In genomic region chr6:159008656-159009288, GRCh38 we compare ENCODE assay signal across 8 cellular contexts. TPM values are rescaled to one million over a fixed set of nuclear protein-coding genes. Genes with fewer than 3 reads are reported as not detected.
A peak's percentile ranks its signal among the peaks of the same experiment; 100 is the strongest.
DNase-seq lines count a peak whose midpoint lies in the region; ATAC-seq, FAIRE-seq and TF ChIP-seq lines count a peak whose summit lies in the region.

No MANE protein-coding gene starts in this region.

- no peak overlapping the region for H2AFZ ChIP-seq in hepatocyte

- intact Hi-C loops in upper lobe of right lung (cut with DNase I) = no loop called here
- intact Hi-C loops in posterior vena cava (cut with DNase I) = no loop called here

- peaks cover 43% of the 10 kb centered on the region for H3K4me1 Mint-ChIP-seq in activated T-cell treated with anti-CD3 and anti-CD28 coated beads, Interleukin-2, amount 50 U/mL, for 24 hours (ENCODE audit: low read depth)

- peak overlapping the region; percentile 27 for H3K27ac Mint-ChIP-seq in activated T-cell treated with anti-CD3 and anti-CD28 coated beads, Interleukin-2, amount 50 U/mL, for 24 hours

- no peaks in the 10 kb centered on the region for H3K27me3 Mint-ChIP-seq in activated T-cell treated with anti-CD3 and anti-CD28 coated beads, Interleukin-2, amount 50 U/mL, for 24 hours

- peak overlapping the region; percentile 18 for H3K4me3 Mint-ChIP-seq in activated T-cell treated with anti-CD3 and anti-CD28 coated beads, Interleukin-2, amount 50 U/mL, for 24 hours

- 90% methylated on average over 10 of the region's 10 CpGs for whole genome bisulfite sequencing in hepatocyte (ENCODE audit: low lambda C conversion rate, missing lambda C conversion rate)

- DNase-seq in D721Med (ENCODE audit: insufficient read length, low spot score) (no peak), LoVo (ENCODE audit: low spot score) (peak; percentile 41), hepatocyte (ENCODE audit: low spot score) (peak; percentile 61), upper lobe of right lung (no peak), posterior vena cava (ENCODE audit: low spot score) (no peak)
- DNase-seq in activated T-cell treated with anti-CD3 and anti-CD28 coated beads, Interleukin-2, amount 50 U/mL, for 24 hours = peak; percentile 59

- H3K4me3 ChIP-seq in hepatocyte (no peak overlapping the region), upper lobe of right lung (no peak overlapping the region)

- no peaks in the 10 kb centered on the region for H3K79me2 ChIP-seq in hepatocyte

- no peaks in the 10 kb centered on the region for H4K20me1 ChIP-seq in hepatocyte (ENCODE audit: insufficient read depth, poor library complexity, severe bottlenecking)

- FAIRE-seq in D721Med (lab: Jason Lieb, UNC) = no peak

- H3K4me1 ChIP-seq in hepatocyte (ENCODE audit: insufficient read depth) (no peaks in the 10 kb centered on the region), upper lobe of right lung (no peaks in the 10 kb centered on the region)

- H3K27me3 ChIP-seq in hepatocyte (no peaks in the 10 kb centered on the region), upper lobe of right lung (no peaks in the 10 kb centered on the region)

- no peaks in the 10 kb centered on the region for H3K9me2 ChIP-seq in hepatocyte (replicated peaks; ENCODE audit: insufficient read depth)

- ATAC-seq in GM19372 (IDR thresholded peaks at IDR 0.05; ENCODE audit: low read depth, unreplicated experiment) = peak; percentile 61
- ATAC-seq in upper lobe of right lung = peak; percentile 79
- no peak for ATAC-seq in GM19023 (IDR thresholded peaks at IDR 0.05; ENCODE audit: unreplicated experiment)

- no peak overlapping the region for H3K4me2 ChIP-seq in hepatocyte

- H3K36me3 ChIP-seq in hepatocyte (replicated peaks; ENCODE audit: insufficient read depth, low read depth) (no peaks in the 10 kb centered on the region), upper lobe of right lung (no peaks in the 10 kb centered on the region)

- H3K27ac ChIP-seq in hepatocyte = no peak overlapping the region
- no peak overlapping the region for H3K27ac ChIP-seq in upper lobe of right lung

- H3K36me3 Mint-ChIP-seq in activated T-cell treated with anti-CD3 and anti-CD28 coated beads, Interleukin-2, amount 50 U/mL, for 24 hours (ENCODE audit: low read depth) = no peaks in the 10 kb centered on the region

- peak; percentile 53 for TF ChIP-seq CTCF in D721Med (IDR thresholded peaks at IDR 0.05; ENCODE audit: insufficient read depth, missing control alignments)
- peak; percentile 57 for TF ChIP-seq CTCF in hepatocyte (IDR thresholded peaks at IDR 0.05; ENCODE audit: poor library complexity)
- peak; percentile 41 for TF ChIP-seq CTCF in upper lobe of right lung (IDR thresholded peaks at IDR 0.05)

- no peaks in the 10 kb centered on the region for H3K9me3 ChIP-seq in hepatocyte (ENCODE audit: low read depth)
- H3K9me3 ChIP-seq in upper lobe of right lung = no peaks in the 10 kb centered on the region

- H3K9me3 Mint-ChIP-seq in activated T-cell treated with anti-CD3 and anti-CD28 coated beads, Interleukin-2, amount 50 U/mL, for 24 hours = no peaks in the 10 kb centered on the region

RNA-seq across cellular contexts. Expression of gene RSPH3, which starts 8.8 kb away (rescaled TPM):
- total RNA-seq in hepatocyte (7.8 and 8.0 TPM in 2 replicates), upper lobe of right lung (17.2 TPM), posterior vena cava (1 to 10 TPM; 6.9 to 7.9 TPM)
- polyA plus RNA-seq in hepatocyte = 8.2 and 12.9 TPM in 2 replicates

RNA-seq across cellular contexts. Expression of gene TAGAP, which starts 36.0 kb away (rescaled TPM):
- total RNA-seq in hepatocyte (4.4 and 4.9 TPM in 2 replicates), upper lobe of right lung (12.9 TPM), posterior vena cava (1 to 10 TPM; 2.3 to 2.5 TPM)
- 1.9 and 2.9 TPM in 2 replicates for polyA plus RNA-seq in hepatocyte

Comparison
In these comparisons a context has a peak if more than half of its experiments do, and no peak if none do; other contexts are left out.
1. DNase-seq: peak in LoVo (single experiment), activated T-cell treated with anti-CD3 and anti-CD28 coated beads, Interleukin-2, amount 50 U/mL, for 24 hours (single experiment) and hepatocyte (single experiment); none in D721Med (single experiment), upper lobe of right lung (single experiment) and posterior vena cava (single experiment).
2. Peak in every context shown above with its lines, with median percentiles within 50 percentile points of each other: CTCF ChIP-seq.